1 cellular context compared by ENCODE assay signal in genomic region chr9:6015278-6016157, GRCh38.
A peak's percentile ranks its signal among the peaks of the same experiment; 100 is the strongest.
TF ChIP-seq lines count a peak whose summit lies in the region.

Gene RANBP6, minus strand, starts transcription at chr9:6015624. Its CDS starts 17 bp downstream, at chr9:6015607.

TF ChIP-seq in SK-N-SH, 30 proteins besides CTCF, POLR2A, EP300 and RAD21 (continued from another document):
- TF ChIP-seq FOXM1 (IDR thresholded peaks at IDR 0.05; ENCODE audit: low read depth) = no peak
- TF ChIP-seq EZH2phosphoT487 (IDR thresholded peaks at IDR 0.05; ENCODE audit: borderline replicate concordance, low read depth) = no peak
- TF ChIP-seq RFX5 (IDR thresholded peaks at IDR 0.05; ENCODE audit: low read length) = no peak
- no peak for TF ChIP-seq GABPA (IDR thresholded peaks at IDR 0.05; ENCODE audit: low read depth)
- TF ChIP-seq YY1 (IDR thresholded peaks at IDR 0.05; ENCODE audit: low read depth) = peak; percentile 95
- peak; percentile 93 for TF ChIP-seq TAF1 (IDR thresholded peaks at IDR 0.05; ENCODE audit: borderline replicate concordance, low read depth, low read length)
- TF ChIP-seq, protein P1, sequence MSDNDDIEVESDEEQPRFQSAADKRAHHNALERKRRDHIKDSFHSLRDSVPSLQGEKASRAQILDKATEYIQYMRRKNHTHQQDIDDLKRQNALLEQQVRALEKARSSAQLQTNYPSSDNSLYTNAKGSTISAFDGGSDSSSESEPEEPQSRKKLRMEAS (IDR thresholded peaks at IDR 0.05; ENCODE audit: low read depth) = 0 out of 2 replicates have a peak, but pooled peaks have one; percentile 41
- peak; percentile 69; the same call in 1 of the 2 replicates for TF ChIP-seq MXI1 (IDR thresholded peaks at IDR 0.05; ENCODE audit: low read depth, low read length)
- peak; percentile 70; the same call in 1 of the 2 replicates for TF ChIP-seq ELF1 (IDR thresholded peaks at IDR 0.05)
- no peak for TF ChIP-seq GATA2 (CRISPR knock-in tag; IDR thresholded peaks at IDR 0.05)
- TF ChIP-seq, protein P2, sequence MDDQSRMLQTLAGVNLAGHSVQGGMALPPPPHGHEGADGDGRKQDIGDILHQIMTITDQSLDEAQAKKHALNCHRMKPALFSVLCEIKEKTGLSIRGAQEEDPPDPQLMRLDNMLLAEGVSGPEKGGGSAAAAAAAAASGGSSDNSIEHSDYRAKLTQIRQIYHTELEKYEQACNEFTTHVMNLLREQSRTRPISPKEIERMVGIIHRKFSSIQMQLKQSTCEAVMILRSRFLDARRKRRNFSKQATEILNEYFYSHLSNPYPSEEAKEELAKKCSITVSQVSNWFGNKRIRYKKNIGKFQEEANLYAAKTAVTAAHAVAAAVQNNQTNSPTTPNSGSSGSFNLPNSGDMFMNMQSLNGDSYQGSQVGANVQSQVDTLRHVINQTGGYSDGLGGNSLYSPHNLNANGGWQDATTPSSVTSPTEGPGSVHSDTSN (IDR thresholded peaks at IDR 0.05) = no peak
